In the genomic region with DNA sequence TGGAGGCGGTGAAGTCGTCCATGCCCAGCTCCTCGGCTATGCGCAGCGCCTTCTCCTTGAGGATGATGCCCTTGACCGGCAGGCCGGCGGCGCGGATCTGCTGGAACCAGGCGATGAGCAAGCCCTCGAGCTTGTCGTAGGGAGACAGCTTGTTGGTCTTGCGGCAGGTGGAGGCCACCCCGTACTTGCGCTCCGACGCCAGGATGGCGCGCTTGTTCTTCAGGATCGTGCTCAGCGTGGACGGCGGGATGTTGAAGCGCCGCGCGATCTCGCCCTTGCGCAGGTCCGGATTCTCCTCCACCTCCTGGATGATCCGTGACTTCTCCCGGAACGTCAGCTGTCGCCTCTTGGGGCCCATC, we compare ENCODE assay signal across 8 cellular contexts. TPM values are rescaled to one million over a fixed set of nuclear protein-coding genes. Genes with fewer than 3 reads are reported as not detected.
DNase-seq lines count a peak whose midpoint lies in the region; ATAC-seq, FAIRE-seq and TF ChIP-seq lines count a peak whose summit lies in the region.

No MANE protein-coding gene starts in this region.

- peaks cover 2% of the 10 kb centered on the region for H3K36me3 Mint-ChIP-seq in astrocyte (ENCODE audit: low read depth, unreplicated experiment)

- H3K27me3 ChIP-seq in astrocyte (ENCODE audit: insufficient read depth, low read length) (no peaks in the 10 kb centered on the region), skeletal muscle satellite cell (ENCODE audit: control insufficient read depth, insufficient read depth, low read length) (no peaks in the 10 kb centered on the region)

- peaks cover 8% of the 10 kb centered on the region for H3K27me3 Mint-ChIP-seq in astrocyte (ENCODE audit: low read depth, unreplicated experiment)

- no peak overlapping the region for H3K27ac Mint-ChIP-seq in astrocyte (ENCODE audit: unreplicated experiment)

- H3K4me1 Mint-ChIP-seq in astrocyte (ENCODE audit: low read depth, unreplicated experiment): peaks cover 2% of the 10 kb centered on the region

- CTCF ChIA-PET in OCI-LY7 (lab: Charles Lee; ENCODE audit: unreplicated experiment): interaction anchor here (0.7 to 1.7 kb wide), 2 partner anchors 34 to 70 kb away, joined by 3 to 4 read pairs; partner anchors contain the start of gene AP5S1

- ATAC-seq in HG02970 (IDR thresholded peaks at IDR 0.05; ENCODE audit: low FRiP score, unreplicated experiment) (peak; percentile 19), HG03469 (IDR thresholded peaks at IDR 0.05; ENCODE audit: unreplicated experiment) (no peak)

- H3K4me2 ChIP-seq in OCI-LY7 (ENCODE audit: low read length) (peak overlapping the region; percentile 65), astrocyte (ENCODE audit: low read length) (peak overlapping the region; percentile 97), skeletal muscle satellite cell (ENCODE audit: low read length) (peak overlapping the region; percentile 100)

- no TSS peak for BruUV-seq in OCI-LY7 (replicated peaks; lab: Mats Ljungman, UMichigan)

- H3K79me2 ChIP-seq in OCI-LY7 (ENCODE audit: insufficient read depth, low read depth, low read length) (peaks cover 15% of the 10 kb centered on the region; the same call in 1 of the 2 replicates), astrocyte (ENCODE audit: insufficient read depth, low read length) (peaks cover 35% of the 10 kb centered on the region)

- intact Hi-C loops in OCI-LY7 (cut with micrococcal nuclease; ENCODE audit: unreplicated experiment): loop anchor here (2.0 kb wide), 2 partner anchors 103 to 299 kb away; partner anchors contain the start of gene PANK2

- no peak overlapping the region for H2AFZ ChIP-seq in OCI-LY7 (ENCODE audit: low read length)
- H2AFZ ChIP-seq in astrocyte (ENCODE audit: low read depth, low read length): peak overlapping the region; percentile 63

- H3K4me3 ChIP-seq in GM12865 (ENCODE audit: low read depth, low read length) (peak overlapping the region; percentile 82), OCI-LY7 (ENCODE audit: low read depth, low read length, poor library complexity, severe bottlenecking) (peak overlapping the region; percentile 71), astrocyte (ENCODE audit: insufficient read depth, low read depth, low read length) (peak overlapping the region; percentile 70), iPS-11a (ENCODE audit: low read depth, low read length) (peak overlapping the region; percentile 75), skeletal muscle satellite cell (ENCODE audit: low read length) (peak overlapping the region; percentile 98)

- H3K4me1 ChIP-seq in OCI-LY7 (ENCODE audit: insufficient read depth, low read length, poor library complexity, severe bottlenecking) (peaks cover 29% of the 10 kb centered on the region), astrocyte (ENCODE audit: insufficient read depth, low read length) (peaks cover 18% of the 10 kb centered on the region), skeletal muscle satellite cell (ENCODE audit: control insufficient read depth, insufficient read depth, low read length) (peaks cover 36% of the 10 kb centered on the region)

- peaks cover 2% of the 10 kb centered on the region for H3K9me3 Mint-ChIP-seq in astrocyte (ENCODE audit: unreplicated experiment)

- no peaks in the 10 kb centered on the region for H3K9me2 ChIP-seq in OCI-LY7 (ENCODE audit: insufficient read depth, low read length)

- no peaks in the 10 kb centered on the region; the same call in 1 of the 2 replicates for H4K20me1 ChIP-seq in OCI-LY7 (ENCODE audit: insufficient read depth, low read length)
- H4K20me1 ChIP-seq in astrocyte (ENCODE audit: insufficient read depth, low read length): peaks cover 48% of the 10 kb centered on the region

- DNase-seq in 8988T (peak; percentile 83), GM12865 (ENCODE audit: low read depth) (peak; percentile 73), OCI-LY7 (ENCODE audit: low spot score) (no peak), astrocyte (ENCODE audit: low read depth) (peak; percentile 53)

- POLR2A ChIA-PET in OCI-LY7 (lab: Charles Lee): interaction anchor here (3.2 kb wide), 1 partner anchor 35 kb away, joined by 16 read pairs; the partner anchor contains the start of gene AP5S1

- H3K9ac ChIP-seq in astrocyte (ENCODE audit: low read length): peak overlapping the region; percentile 85
- peak overlapping the region; percentile 86 for H3K9ac ChIP-seq in skeletal muscle satellite cell (ENCODE audit: low read depth, low read length)

- no peaks in the 10 kb centered on the region; the same call in 1 of the 2 replicates for H3K36me3 ChIP-seq in OCI-LY7 (ENCODE audit: insufficient read depth, low read length)
- no peaks in the 10 kb centered on the region for H3K36me3 ChIP-seq in astrocyte (ENCODE audit: insufficient read depth, low read length)
- peaks cover 20% of the 10 kb centered on the region for H3K36me3 ChIP-seq in skeletal muscle satellite cell (ENCODE audit: insufficient read depth, low read length)

- TF ChIP-seq CTCF in GM12865 (IDR thresholded peaks at IDR 0.05; ENCODE audit: insufficient read depth, low read depth, low read length, missing control alignments) (no peak), OCI-LY7 (conservative IDR thresholded peaks at IDR 0.05; ENCODE audit: low read length) (no peak), astrocyte (IDR thresholded peaks at IDR 0.05; ENCODE audit: insufficient read depth, low read depth, low read length) (no peak)

- H3K4me3 Mint-ChIP-seq in astrocyte (ENCODE audit: unreplicated experiment): peak overlapping the region; percentile 85

- H3K9me3 ChIP-seq in OCI-LY7 (ENCODE audit: low read length): no peaks in the 10 kb centered on the region
- H3K9me3 ChIP-seq in astrocyte (ENCODE audit: insufficient read depth, low read depth, low read length): no peaks in the 10 kb centered on the region
- H3K9me3 ChIP-seq in skeletal muscle satellite cell (replicated peaks; ENCODE audit: low read length): no peaks in the 10 kb centered on the region

- FAIRE-seq in astrocyte (lab: Jason Lieb, UNC): no peak

- H3K27ac ChIP-seq in OCI-LY7 (ENCODE audit: low read depth, low read length, poor library complexity, severe bottlenecking) (no peak overlapping the region), astrocyte (ENCODE audit: low read depth, low read length) (peak overlapping the region; percentile 64)

RNA-seq across cellular contexts. Expression of gene CENPB, which starts 0.4 kb away (rescaled TPM):
- 32.5 and 39.1 TPM in 2 replicates for total RNA-seq in OCI-LY7 (2014; rRNA removed; shearing (Covaris generic))
- total RNA-seq in OCI-LY7 (2022): 31.2 and 34.8 TPM in 2 replicates
- 37.0 and 39.1 TPM in 2 replicates for total RNA-seq in astrocyte
- total RNA-seq in skeletal muscle satellite cell (2012; rRNA removed): 125 and 146 TPM in 2 replicates

RNA-seq across cellular contexts. Expression of gene SPEF1, which starts 4.9 kb away (rescaled TPM):
- total RNA-seq in OCI-LY7 (2014; rRNA removed; shearing (Covaris generic)): 0.09 and 0.10 TPM in 2 replicates
- 0.27 TPM in 1 of 2 replicates, not detected in the other for total RNA-seq in OCI-LY7 (2022)
- 0.45 and 1.2 TPM in 2 replicates for total RNA-seq in astrocyte
- not detected in 2 replicates for total RNA-seq in skeletal muscle satellite cell (2012; rRNA removed)

RNA-seq across cellular contexts. Expression of gene CDC25B, which starts 10.0 kb away (rescaled TPM):
- 86.1 and 89.2 TPM in 2 replicates for total RNA-seq in OCI-LY7 (2014; rRNA removed; shearing (Covaris generic))
- total RNA-seq in OCI-LY7 (2022) (119 and 147 TPM in 2 replicates), astrocyte (8.5 and 8.8 TPM in 2 replicates)
- 26.6 and 32.2 TPM in 2 replicates for total RNA-seq in skeletal muscle satellite cell (2012; rRNA removed)

RNA-seq across cellular contexts. Expression of gene ADISSP, which starts 18.6 kb away (rescaled TPM):
- 62.1 and 66.7 TPM in 2 replicates for total RNA-seq in OCI-LY7 (2014; rRNA removed; shearing (Covaris generic))
- 58.7 and 64.4 TPM in 2 replicates for total RNA-seq in OCI-LY7 (2022)
- total RNA-seq in astrocyte: 35.7 and 43.2 TPM in 2 replicates
- 43.9 and 63.1 TPM in 2 replicates for total RNA-seq in skeletal muscle satellite cell (2012; rRNA removed)

RNA-seq across cellular contexts. Expression of gene AP5S1, which starts 34.2 kb away (rescaled TPM):
- 6.2 and 9.8 TPM in 2 replicates for total RNA-seq in OCI-LY7 (2014; rRNA removed; shearing (Covaris generic))
- total RNA-seq in OCI-LY7 (2022) (9.9 and 12.1 TPM in 2 replicates), astrocyte (12.6 TPM in 2 replicates)
- total RNA-seq in skeletal muscle satellite cell (2012; rRNA removed): 20.5 and 22.1 TPM in 2 replicates
